In genomic region chr13:95275322-95276118, GRCh38 we compare ENCODE assay signal across 13 cellular contexts. TPM values are rescaled to one million over a fixed set of nuclear protein-coding genes. Genes with fewer than 3 reads are reported as not detected.
DNase-seq lines count a peak whose midpoint lies in the region; ATAC-seq and TF ChIP-seq lines count a peak whose summit lies in the region.
"Had no signal": no experiment of that assay in that cellular context is flagged by ENCODE, and none has a peak within 500 bp of the region (broad histone marks: within the 10 kb centered on the region; RNA-seq: fewer than 3 reads in every experiment).

No MANE protein-coding gene starts in this region.

- peaks cover 21% of the 10 kb centered on the region for H3K4me1 Mint-ChIP-seq in GM23338

- H3K27ac Mint-ChIP-seq in GM23338 = peak overlapping the region; percentile 9

- H3K4me1 ChIP-seq in GM23338 (ENCODE audit: insufficient read depth) = peaks cover 8% of the 10 kb centered on the region; the same call in 1 of the 2 replicates

- H3K4me3 ChIP-seq in GM23338 (no peak overlapping the region), fibroblast of mammary gland (ENCODE audit: control insufficient read depth, low read depth, low read length) (no peak overlapping the region)
- H3K4me3 ChIP-seq: lung had no signal

- ATAC-seq in GM23338 = no peak
- ATAC-seq in GM19463 (IDR thresholded peaks at IDR 0.05; ENCODE audit: unreplicated experiment) = no peak
- ATAC-seq: activated T-cell treated with anti-CD3 and anti-CD28 coated beads, Interleukin-2, amount 50 U/mL, for 4 hours had no signal

- 0 out of 2 replicates have a peak, but pooled peaks cover 4% of the 10 kb centered on the region for H3K79me2 ChIP-seq in GM23338 (replicated peaks; ENCODE audit: insufficient read depth)

- no peaks in the 10 kb centered on the region for H3K36me3 ChIP-seq in GM23338 (ENCODE audit: insufficient read depth)

- TF ChIP-seq CTCF in GM23338 (conservative IDR thresholded peaks at IDR 0.05; ENCODE audit: low read depth in 2 of 2) (no peak), fibroblast of mammary gland (conservative IDR thresholded peaks at IDR 0.05; ENCODE audit: control insufficient read depth, insufficient read depth, low read depth, low read length) (no peak)

- H3K4me2 ChIP-seq in GM23338 = no peak overlapping the region

- no peaks in the 10 kb centered on the region for H4K20me1 ChIP-seq in GM23338 (replicated peaks; ENCODE audit: insufficient read depth)

- no peaks in the 10 kb centered on the region for H3K36me3 Mint-ChIP-seq in GM23338 (ENCODE audit: low read depth)

- no peak overlapping the region for H2AFZ ChIP-seq in GM23338
- H2AFZ ChIP-seq: parathyroid adenoma had no signal

- no peaks in the 10 kb centered on the region for H3F3A ChIP-seq in GM23338 (replicated peaks; ENCODE audit: low read depth)

- H3K9me3 Mint-ChIP-seq in GM23338 = no peaks in the 10 kb centered on the region
- H3K9me3 Mint-ChIP-seq: activated T-cell treated with anti-CD3 and anti-CD28 coated beads, Interleukin-2, amount 50 U/mL, for 4 hours had no signal

- DNase-seq in GM23338 (ENCODE audit: low spot score) = no peak
- DNase-seq in NCI-H748 (lab: John Stamatoyannopoulos, UW; ENCODE audit: unreplicated experiment) = peak; percentile 82
- peak; percentile 12 for DNase-seq in fibroblast of mammary gland (ENCODE audit: low read depth)
- DNase-seq in retina = peak; percentile 45
- DNase-seq in Kasumi-1 (lab: John Stamatoyannopoulos, UW) = no peak
- DNase-seq in putamen (ENCODE audit: low spot score) = no peak
- DNase-seq in anterior cingulate cortex (lab: John Stamatoyannopoulos, UW) = no peak
- DNase-seq: activated T-cell treated with anti-CD3 and anti-CD28 coated beads, Interleukin-2, amount 50 U/mL, for 4 hours; NCI-H1048 had no signal

- no peaks in the 10 kb centered on the region for H3K27me3 ChIP-seq in GM23338 (ENCODE audit: insufficient read depth)
- H3K27me3 ChIP-seq: foreskin keratinocyte had no signal

- no peaks in the 10 kb centered on the region for H3K9me2 ChIP-seq in GM23338 (ENCODE audit: insufficient read depth)

- no peak overlapping the region for H3K4me3 Mint-ChIP-seq in GM23338
- H3K4me3 Mint-ChIP-seq: activated T-cell treated with anti-CD3 and anti-CD28 coated beads, Interleukin-2, amount 50 U/mL, for 4 hours had no signal

- H3K27ac ChIP-seq in GM23338 (ENCODE audit: low read depth) = 0 out of 2 replicates have a peak overlapping the region, but pooled peaks have one; percentile 26
- H3K27ac ChIP-seq: foreskin keratinocyte, parathyroid adenoma had no signal

- peaks cover 8% of the 10 kb centered on the region for H3K27me3 Mint-ChIP-seq in GM23338 (ENCODE audit: insufficient read depth, low read depth, poor library complexity)

TF ChIP-seq in GM23338, 12 proteins besides CTCF, POLR2A, EP300 and RAD21:
- TF ChIP-seq REST (IDR thresholded peaks at IDR 0.05; ENCODE audit: unreplicated experiment) (no peak), POLR2AphosphoS5 (IDR thresholded peaks at IDR 0.05; ENCODE audit: low read depth) (no peak), EZH2phosphoT487 (IDR thresholded peaks at IDR 0.05; ENCODE audit: unreplicated experiment) (no peak), CREB1 (CRISPR knock-in tag; IDR thresholded peaks at IDR 0.05; ENCODE audit: low read depth) (no peak), JUNB (IDR thresholded peaks at IDR 0.05; ENCODE audit: unreplicated experiment) (no peak)

RNA-seq across cellular contexts. Expression of gene ABCC4, which starts 25.7 kb away (rescaled TPM):
- 12.2 and 15.0 TPM in 2 replicates for total RNA-seq in GM23338 (2014; rRNA removed; shearing (Covaris generic))
- 3.7 and 4.3 TPM in 2 replicates for polyA plus RNA-seq in GM23338 (2016; fragmentation: Nextera tagmentation; extraction: Ambion mirVana)

Comparison
In these comparisons a context has a peak if more than half of its experiments do, and no peak if none do; other contexts are left out.
1. DNase-seq: peak in NCI-H748 (single experiment), fibroblast of mammary gland (single experiment) and retina (single experiment); none in GM23338 (single experiment), Kasumi-1 (0 of 2), putamen (single experiment) and anterior cingulate cortex (0 of 58).